26 cellular contexts compared by ENCODE assay signal in the genomic region with DNA sequence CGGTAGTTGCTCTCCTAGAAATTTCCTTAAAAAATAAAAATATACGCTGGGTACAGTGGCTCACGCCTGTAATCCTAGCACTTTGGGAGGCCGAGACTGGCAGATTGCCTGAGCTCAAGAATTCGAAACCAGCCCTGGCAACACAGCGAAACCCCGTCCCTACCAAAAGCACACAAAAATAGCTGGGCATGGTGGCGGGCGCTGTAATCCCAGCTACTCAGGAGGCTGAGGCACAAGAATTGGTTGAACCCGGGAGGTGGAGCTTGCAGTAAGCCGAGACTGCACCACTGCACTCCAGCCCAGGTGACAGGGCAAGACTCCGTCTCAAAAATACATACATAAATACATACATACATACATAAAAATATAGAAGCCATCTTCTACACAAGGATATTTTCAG.
"Had no signal": no experiment of that assay in that cellular context is flagged by ENCODE, and none has a peak within 500 bp of the region (broad histone marks: within the 10 kb centered on the region; RNA-seq: fewer than 3 reads in every experiment).

No MANE protein-coding gene starts in this region.

- H3K4me3 Mint-ChIP-seq: activated naive CD4-positive, alpha-beta T cell treated with anti-CD3 and anti-CD28 coated beads, Interleukin-2, amount 50 U/mL, for 24 hours; activated naive CD8-positive, alpha-beta T cell treated with anti-CD3 and anti-CD28 coated beads, Interleukin-2, amount 10 ng/mL, durations not matched to agents 7 days and 5 days; activated T-cell treated with anti-CD3 and anti-CD28 coated beads, Interleukin-2, amount 50 U/mL, for 24 hours had no signal

- H3K4me3 ChIP-seq: ascending aorta, cardiac muscle cell, PC-9 had no signal

- H3K27me3 ChIP-seq: ascending aorta, cardiac muscle cell had no signal

- H2AFZ ChIP-seq: PC-9 had no signal

- H3K4me2 ChIP-seq: PC-9 had no signal

- H3K36me3 ChIP-seq: cardiac muscle cell, WERI-Rb-1 had no signal

- DNase-seq: activated CD4-positive, alpha-beta memory T cell treated with anti-CD3 and anti-CD28 coated beads, Interleukin-2, amount 10 ng/mL, durations not matched to agents 7 days and 5 days; activated CD4-positive, alpha-beta T cell treated with anti-CD3 and anti-CD28 coated beads for 1 hour; activated CD4-positive, alpha-beta T cell treated with anti-CD3 and anti-CD28 coated beads for 48 hours; activated CD4-positive, CD25-positive, alpha-beta regulatory T cell; activated CD8-positive, alpha-beta memory T cell treated with anti-CD3 and anti-CD28 coated beads for 24 hours; activated gamma-delta T cell; activated naive CD4-positive, alpha-beta T cell treated with Interleukin-2 at 50 U/mL for 16 hours; activated naive CD8-positive, alpha-beta T cell treated with anti-CD3 and anti-CD28 coated beads, Interleukin-2, amount 10 ng/mL, durations not matched to agents 7 days and 5 days; activated T-cell treated with anti-CD3 and anti-CD28 coated beads, Interleukin-2, amount 50 U/mL, for 24 hours; amygdala; KG1; NCI-H1092 treated with DMSO at 0.1 percent for 48 hours; NCI-H1417 treated with DMSO at 0.1 percent for 48 hours; NCI-H187 treated with DMSO at 0.1 percent for 48 hours; NCI-H345; NCI-H524 treated with DMSO at 0.1 percent for 48 hours; NK-92 treated with Interleukin-12 subunit alpha and Interleukin-12 subunit beta, amount 100 ng/mL, for 24 hours; PC-9; Right ventricle myocardium superior; SW 1271; T-helper 1 cell; T-helper 9 cell; WERI-Rb-1 had no signal

- H3K27ac Mint-ChIP-seq: activated naive CD4-positive, alpha-beta T cell treated with anti-CD3 and anti-CD28 coated beads, Interleukin-2, amount 50 U/mL, for 24 hours; activated naive CD8-positive, alpha-beta T cell treated with anti-CD3 and anti-CD28 coated beads, Interleukin-2, amount 10 ng/mL, durations not matched to agents 7 days and 5 days had no signal

- H3K27me3 Mint-ChIP-seq: activated CD4-positive, alpha-beta memory T cell treated with anti-CD3 and anti-CD28 coated beads, Interleukin-2, amount 10 ng/mL, durations not matched to agents 7 days and 5 days; activated naive CD4-positive, alpha-beta T cell treated with anti-CD3 and anti-CD28 coated beads, Interleukin-2, amount 50 U/mL, for 24 hours; activated naive CD8-positive, alpha-beta T cell treated with anti-CD3 and anti-CD28 coated beads, Interleukin-2, amount 10 ng/mL, durations not matched to agents 7 days and 5 days; activated T-cell treated with anti-CD3 and anti-CD28 coated beads, Interleukin-2, amount 50 U/mL, for 24 hours had no signal

- H3K4me1 ChIP-seq: ascending aorta had no signal

- H3K27ac ChIP-seq: ascending aorta, cardiac muscle cell, PC-9, WERI-Rb-1 had no signal
